ENCODE assay signal across 1 cellular context in genomic region chr1:226660410-226661182, GRCh38.
TF ChIP-seq lines count a peak whose summit lies in the region.

No MANE protein-coding gene starts in this region.

TF ChIP-seq in HEK293, 187 proteins besides CTCF, POLR2A, EP300 and RAD21 (continued from another document):
- TF ChIP-seq ZNF26 (tag by site-specific recombination; IDR thresholded peaks at IDR 0.05) (no peak), ZSCAN16 (tag by site-specific recombination; IDR thresholded peaks at IDR 0.05) (no peak), ZNF112 (tag by site-specific recombination; IDR thresholded peaks at IDR 0.05) (no peak)
- TF ChIP-seq, protein P1, sequence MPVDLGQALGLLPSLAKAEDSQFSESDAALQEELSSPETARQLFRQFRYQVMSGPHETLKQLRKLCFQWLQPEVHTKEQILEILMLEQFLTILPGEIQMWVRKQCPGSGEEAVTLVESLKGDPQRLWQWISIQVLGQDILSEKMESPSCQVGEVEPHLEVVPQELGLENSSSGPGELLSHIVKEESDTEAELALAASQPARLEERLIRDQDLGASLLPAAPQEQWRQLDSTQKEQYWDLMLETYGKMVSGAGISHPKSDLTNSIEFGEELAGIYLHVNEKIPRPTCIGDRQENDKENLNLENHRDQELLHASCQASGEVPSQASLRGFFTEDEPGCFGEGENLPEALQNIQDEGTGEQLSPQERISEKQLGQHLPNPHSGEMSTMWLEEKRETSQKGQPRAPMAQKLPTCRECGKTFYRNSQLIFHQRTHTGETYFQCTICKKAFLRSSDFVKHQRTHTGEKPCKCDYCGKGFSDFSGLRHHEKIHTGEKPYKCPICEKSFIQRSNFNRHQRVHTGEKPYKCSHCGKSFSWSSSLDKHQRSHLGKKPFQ (tag by site-specific recombination; IDR thresholded peaks at IDR 0.05) = peak; percentile 73; the same call in 1 of the 2 replicates
